ENCODE assay signal across 19 cellular contexts in genomic region chr19:47068876-47069406, GRCh38. TPM values are rescaled to one million over a fixed set of nuclear protein-coding genes. Genes with fewer than 3 reads are reported as not detected.
"Had no signal": no experiment of that assay in that cellular context is flagged by ENCODE, and none has a peak within 500 bp of the region (broad histone marks: within the 10 kb centered on the region; RNA-seq: fewer than 3 reads in every experiment).

No MANE protein-coding gene starts in this region.

- H3K4me3 Mint-ChIP-seq: endodermal cell; immature natural killer cell; natural killer cell treated with Interleukin-12 subunit alpha and Interleukin-12 subunit beta and Interleukin-15 and Interleukin-18, amount 100 ng/mL, for 72 hours; type B pancreatic cell had no signal

- DNase-seq: colonic mucosa; dermis blood vessel endothelial cell; effector CD4-positive, alpha-beta T cell; erythroblast; foreskin keratinocyte; immature natural killer cell; kidney; left cardiac atrium; left ventricle myocardium inferior; mesenchymal stem cell; midbrain; sigmoid colon; stimulated activated CD4-positive, alpha-beta T cell treated with anti-CD3 and anti-CD28 coated beads, Interleukin-2, amount 100 ng/mL, for 24 hours; stimulated activated CD4-positive, alpha-beta T cell treated with anti-CD3 and anti-CD28 coated beads, Interleukin-4, amount 100 ng/mL, for 4 hours; stimulated activated naive CD4-positive, alpha-beta T cell treated with Interleukin-2 at 50 U/mL for 16 hours; thyroid gland had no signal

- H3K27me3 Mint-ChIP-seq: natural killer cell treated with Interleukin-12 subunit alpha and Interleukin-12 subunit beta and Interleukin-15 and Interleukin-18, amount 100 ng/mL, for 72 hours; type B pancreatic cell had no signal

- H3K9me3 Mint-ChIP-seq: endodermal cell; immature natural killer cell; natural killer cell treated with Interleukin-12 subunit alpha and Interleukin-12 subunit beta and Interleukin-15 and Interleukin-18, amount 100 ng/mL, for 72 hours; type B pancreatic cell had no signal

- H3K36me3 Mint-ChIP-seq: natural killer cell treated with Interleukin-12 subunit alpha and Interleukin-12 subunit beta and Interleukin-15 and Interleukin-18, amount 100 ng/mL, for 72 hours had no signal

- ATAC-seq: foreskin keratinocyte; left cardiac atrium; natural killer cell treated with Interleukin-12 subunit alpha and Interleukin-12 subunit beta and Interleukin-15 and Interleukin-18, amount 100 ng/mL, for 72 hours had no signal

- H3K27ac Mint-ChIP-seq: endodermal cell; immature natural killer cell; natural killer cell treated with Interleukin-12 subunit alpha and Interleukin-12 subunit beta and Interleukin-15 and Interleukin-18, amount 100 ng/mL, for 72 hours; type B pancreatic cell had no signal

RNA-seq across cellular contexts. Expression of gene NPAS1, which starts 49.3 kb away (rescaled TPM):
- total RNA-seq: left ventricle myocardium inferior; natural killer cell treated with Interleukin-12 subunit alpha and Interleukin-12 subunit beta and Interleukin-15 and Interleukin-18, amount 100 ng/mL, for 72 hours had no signal
